Comparison of ENCODE assay signal across 33 cellular contexts in genomic region chr20:38424404-38424803, GRCh38. TPM values are rescaled to one million over a fixed set of nuclear protein-coding genes. Genes with fewer than 3 reads are reported as not detected.
DNase-seq lines count a peak whose midpoint lies in the region; ATAC-seq, FAIRE-seq and TF ChIP-seq lines count a peak whose summit lies in the region.
"Had no signal": no experiment of that assay in that cellular context is flagged by ENCODE, and none has a peak within 500 bp of the region (broad histone marks: within the 10 kb centered on the region; RNA-seq: fewer than 3 reads in every experiment).

No MANE protein-coding gene starts in this region.

- H3K4me3 ChIP-seq in astrocyte (ENCODE audit: insufficient read depth, low read depth, low read length) = no peak overlapping the region
- H3K4me3 ChIP-seq: A549, cardiac muscle cell, esophagus squamous epithelium, lung, testis had no signal

- no peaks in the 10 kb centered on the region for H3K27me3 Mint-ChIP-seq in activated CD8-positive, alpha-beta memory T cell treated with anti-CD3 and anti-CD28 coated beads, Interleukin-2, amount 10 ng/mL, durations not matched to agents 7 days and 5 days
- no peaks in the 10 kb centered on the region for H3K27me3 Mint-ChIP-seq in astrocyte (ENCODE audit: low read depth, unreplicated experiment)
- H3K27me3 Mint-ChIP-seq in stimulated activated naive CD8-positive, alpha-beta T cell treated with anti-CD3 and anti-CD28 coated beads, Interleukin-15, amount 100 ng/mL, for 72 hours = no peaks in the 10 kb centered on the region
- H3K27me3 Mint-ChIP-seq: activated B cell treated with CpG ODN at 0.5 μM for 24 hours, T-cell had no signal

- H3K36me3 Mint-ChIP-seq in activated CD8-positive, alpha-beta memory T cell treated with anti-CD3 and anti-CD28 coated beads, Interleukin-2, amount 10 ng/mL, durations not matched to agents 7 days and 5 days = peaks cover 79% of the 10 kb centered on the region
- H3K36me3 Mint-ChIP-seq in astrocyte (ENCODE audit: low read depth, unreplicated experiment) = peaks cover 54% of the 10 kb centered on the region

- CTCF ChIA-PET in activated CD8-positive, alpha-beta memory T cell treated with anti-CD3 and anti-CD28 coated beads, Interleukin-2, amount 10 ng/mL, durations not matched to agents 7 days and 5 days (lab: Charles Lee) = interaction anchor here (1.0 to 2.0 kb wide), 2 partner anchors 11 to 55 kb away, joined by 3 to 6 read pairs; partner anchors contain the start of gene SNHG17

- no peak overlapping the region for H2AFZ ChIP-seq in astrocyte (ENCODE audit: low read depth, low read length)

- peaks cover 99% of the 10 kb centered on the region for H4K20me1 ChIP-seq in astrocyte (ENCODE audit: insufficient read depth, low read length)

- H3K27ac ChIP-seq in astrocyte (ENCODE audit: low read depth, low read length) = no peak overlapping the region
- H3K27ac ChIP-seq in substantia nigra (ENCODE audit: low read depth, low read length, poor library complexity, severe bottlenecking) = no peak overlapping the region
- H3K27ac ChIP-seq: A549, cardiac muscle cell, esophagus squamous epithelium, testis had no signal

- H3K4me1 Mint-ChIP-seq in activated CD8-positive, alpha-beta memory T cell treated with anti-CD3 and anti-CD28 coated beads, Interleukin-2, amount 10 ng/mL, durations not matched to agents 7 days and 5 days = peaks cover 31% of the 10 kb centered on the region
- peaks cover 21% of the 10 kb centered on the region for H3K4me1 Mint-ChIP-seq in astrocyte (ENCODE audit: low read depth, unreplicated experiment)
- H3K4me1 Mint-ChIP-seq in stimulated activated naive CD8-positive, alpha-beta T cell treated with anti-CD3 and anti-CD28 coated beads, Interleukin-15, amount 100 ng/mL, for 72 hours = peaks cover 54% of the 10 kb centered on the region

- peaks cover 80% of the 10 kb centered on the region for H3K36me3 ChIP-seq in astrocyte (ENCODE audit: insufficient read depth, low read length)

- H3K4me3 Mint-ChIP-seq in activated CD8-positive, alpha-beta memory T cell treated with anti-CD3 and anti-CD28 coated beads, Interleukin-2, amount 10 ng/mL, durations not matched to agents 7 days and 5 days = no peak overlapping the region
- H3K4me3 Mint-ChIP-seq in astrocyte (ENCODE audit: unreplicated experiment) = no peak overlapping the region
- no peak overlapping the region for H3K4me3 Mint-ChIP-seq in stimulated activated naive CD8-positive, alpha-beta T cell treated with anti-CD3 and anti-CD28 coated beads, Interleukin-15, amount 100 ng/mL, for 72 hours
- H3K4me3 Mint-ChIP-seq: activated B cell treated with CpG ODN at 0.5 μM for 24 hours, nephron, T-cell had no signal

- H3K9me3 ChIP-seq in astrocyte (ENCODE audit: insufficient read depth, low read depth, low read length) = no peaks in the 10 kb centered on the region
- H3K9me3 ChIP-seq: A549, esophagus squamous epithelium, testis had no signal

- no peaks in the 10 kb centered on the region for H3K9me3 Mint-ChIP-seq in activated CD8-positive, alpha-beta memory T cell treated with anti-CD3 and anti-CD28 coated beads, Interleukin-2, amount 10 ng/mL, durations not matched to agents 7 days and 5 days (ENCODE audit: low read depth)
- H3K9me3 Mint-ChIP-seq in astrocyte (ENCODE audit: unreplicated experiment) = no peaks in the 10 kb centered on the region
- no peaks in the 10 kb centered on the region for H3K9me3 Mint-ChIP-seq in stimulated activated naive CD8-positive, alpha-beta T cell treated with anti-CD3 and anti-CD28 coated beads, Interleukin-15, amount 100 ng/mL, for 72 hours
- H3K9me3 Mint-ChIP-seq: activated B cell treated with CpG ODN at 0.5 μM for 24 hours, nephron, T-cell had no signal

- H3K4me2 ChIP-seq in astrocyte (ENCODE audit: low read length) = no peak overlapping the region
- H3K4me2 ChIP-seq: A549 had no signal

- TF ChIP-seq CTCF in astrocyte (IDR thresholded peaks at IDR 0.05; ENCODE audit: insufficient read depth, low read depth, low read length) = no peak

- H3K4me1 ChIP-seq in astrocyte (ENCODE audit: insufficient read depth, low read length) = peaks cover 23% of the 10 kb centered on the region
- H3K4me1 ChIP-seq: testis had no signal

- no peak for ATAC-seq in activated CD8-positive, alpha-beta memory T cell treated with anti-CD3 and anti-CD28 coated beads, Interleukin-2, amount 10 ng/mL, durations not matched to agents 7 days and 5 days
- no peak for ATAC-seq in stimulated activated naive CD8-positive, alpha-beta T cell treated with anti-CD3 and anti-CD28 coated beads, Interleukin-15, amount 100 ng/mL, for 72 hours
- ATAC-seq: A549, T-cell had no signal

- no peak for DNase-seq in activated CD8-positive, alpha-beta memory T cell treated with anti-CD3 and anti-CD28 coated beads, Interleukin-2, amount 10 ng/mL, durations not matched to agents 7 days and 5 days
- no peak for DNase-seq in activated CD8-positive, alpha-beta memory T cell treated with anti-CD3 and anti-CD28 coated beads, Interleukin-2, amount 50 U/mL, for 4 hours
- DNase-seq in LHCN-M2 (ENCODE audit: low read depth) (peak; percentile 15), astrocyte (ENCODE audit: low read depth) (no peak), NCI-H526 treated with DMSO at 0.1 percent for 48 hours (lab: John Stamatoyannopoulos, UW) (no peak), NCI-H1694 (lab: John Stamatoyannopoulos, UW) (no peak), substantia nigra (lab: John Stamatoyannopoulos, UW) (no peak)
- DNase-seq in stimulated activated naive CD8-positive, alpha-beta T cell treated with anti-CD3 and anti-CD28 coated beads, Interleukin-15, amount 100 ng/mL, for 72 hours = no peak
- DNase-seq: activated B cell treated with CpG ODN at 0.5 μM for 24 hours; activated CD4-positive, alpha-beta T cell treated with anti-CD3 and anti-CD28 coated beads, Interleukin-2, amount 50 U/mL, for 4 hours; activated gamma-delta T cell treated with Interleukin-2 at 50 U/mL for 16 hours; activated T-cell treated with anti-CD3 and anti-CD28 coated beads for 4 hours; amniotic stem cell; cortex of kidney; DMS79; esophagus squamous epithelium; foreskin melanocyte; GDM1; H7; IMR-90; NCI-H1105 treated with DMSO at 0.1 percent for 48 hours; NCI-H2029 treated with DMSO at 0.1 percent for 48 hours; NCI-H226; NCI-H748 treated with DMSO at 0.1 percent for 48 hours; small intestine; stimulated activated CD4-positive, alpha-beta T cell treated with anti-CD3 and anti-CD28 coated beads, Interleukin-1b, Interleukin-23, amount 100 ng/mL, for 48 hours; T-cell; testis had no signal

- FAIRE-seq in astrocyte (lab: Jason Lieb, UNC) = no peak
- FAIRE-seq: A549, GM19239, small intestine had no signal

- H3K27me3 ChIP-seq in astrocyte (ENCODE audit: insufficient read depth, low read length) = no peaks in the 10 kb centered on the region
- H3K27me3 ChIP-seq: cardiac muscle cell, esophagus squamous epithelium, testis had no signal

- peak overlapping the region; percentile 50 for H3K27ac Mint-ChIP-seq in activated CD8-positive, alpha-beta memory T cell treated with anti-CD3 and anti-CD28 coated beads, Interleukin-2, amount 10 ng/mL, durations not matched to agents 7 days and 5 days
- peak overlapping the region; percentile 72 for H3K27ac Mint-ChIP-seq in astrocyte (ENCODE audit: unreplicated experiment)
- H3K27ac Mint-ChIP-seq in stimulated activated naive CD8-positive, alpha-beta T cell treated with anti-CD3 and anti-CD28 coated beads, Interleukin-15, amount 100 ng/mL, for 72 hours = peak overlapping the region; percentile 58 to 72
- H3K27ac Mint-ChIP-seq: activated B cell treated with CpG ODN at 0.5 μM for 24 hours, nephron, T-cell had no signal

- peaks cover 74% of the 10 kb centered on the region for H3K79me2 ChIP-seq in astrocyte (ENCODE audit: insufficient read depth, low read length)

- H3K9ac ChIP-seq in astrocyte (ENCODE audit: low read length) = no peak overlapping the region

RNA-seq across cellular contexts. Expression of gene SNHG17, which starts 10.7 kb away (rescaled TPM):
- 100 to 1,000 TPM in 1 of 2 experiments, 10 to 100 TPM in 1; 92.3 to 123 TPM for total RNA-seq in activated CD8-positive, alpha-beta memory T cell treated with anti-CD3 and anti-CD28 coated beads, Interleukin-2, amount 10 ng/mL, durations not matched to agents 7 days and 5 days
- 5.6 and 6.7 TPM in 2 replicates for total RNA-seq in LHCN-M2 (2014; rRNA removed)
- 16.3 TPM for polyA plus RNA-seq in LHCN-M2 (2012)
- total RNA-seq in astrocyte = 34.2 and 39.3 TPM in 2 replicates

RNA-seq across cellular contexts. Expression of gene RALGAPB, which starts 48.2 kb away (rescaled TPM):
- 10 to 100 TPM; 31.9 to 32.2 TPM for total RNA-seq in activated CD8-positive, alpha-beta memory T cell treated with anti-CD3 and anti-CD28 coated beads, Interleukin-2, amount 10 ng/mL, durations not matched to agents 7 days and 5 days
- total RNA-seq in LHCN-M2 (2014; rRNA removed) = 18.0 and 21.4 TPM in 2 replicates
- polyA plus RNA-seq in LHCN-M2 (2012) = 8.4 TPM
- total RNA-seq in astrocyte = 39.0 and 40.2 TPM in 2 replicates
